ENCODE assay signal across 28 cellular contexts in genomic region chr1:48848035-48848434, GRCh38.
"Had no signal": no experiment of that assay in that cellular context is flagged by ENCODE, and none has a peak within 500 bp of the region (broad histone marks: within the 10 kb centered on the region; RNA-seq: fewer than 3 reads in every experiment).

No MANE protein-coding gene starts in this region.

- H3K36me3 Mint-ChIP-seq: activated CD4-positive, alpha-beta memory T cell treated with anti-CD3 and anti-CD28 coated beads for 36 hours; activated naive CD4-positive, alpha-beta T cell treated with anti-CD3 and anti-CD28 coated beads, Interleukin-2, amount 50 U/mL, for 72 hours; brain had no signal

- DNase-seq: activated B cell treated with CpG ODN at 0.5 μM for 24 hours; activated CD4-positive, alpha-beta memory T cell treated with anti-CD3 and anti-CD28 coated beads for 36 hours; activated CD4-positive, alpha-beta T cell treated with anti-CD3 and anti-CD28 coated beads for 4 hours; activated CD4-positive, alpha-beta T cell treated with anti-CD3 and anti-CD28 coated beads, Interleukin-2, amount 50 U/mL, for 1 hour; activated CD4-positive, CD25-positive, alpha-beta regulatory T cell treated with anti-CD3 and anti-CD28 coated beads, Interleukin-2, amount 50 U/mL, for 72 hours; activated CD8-positive, alpha-beta memory T cell treated with anti-CD3 and anti-CD28 coated beads, Interleukin-2, amount 50 U/mL, for 4 hours; activated gamma-delta T cell treated with Interleukin-2 at 50 U/mL for 16 hours; activated naive CD4-positive, alpha-beta T cell treated with anti-CD3 and anti-CD28 coated beads for 36 hours; activated T-cell treated with anti-CD3 and anti-CD28 coated beads for 4 hours; activated T-cell treated with anti-CD3 and anti-CD28 coated beads, Interleukin-2, amount 50 U/mL, for 4 hours; adrenal gland; caudate nucleus; cerebellar nuclear complex; NCI-H1105; NCI-H1417 treated with DMSO at 0.1 percent for 48 hours; NCI-H1694; NCI-H1930; NCI-H2081 treated with DMSO at 0.1 percent for 48 hours; NCI-H345; NCI-H524 treated with DMSO at 0.1 percent for 48 hours; NK-92 treated with Interleukin-12 subunit alpha and Interleukin-12 subunit beta, amount 100 ng/mL, for 24 hours; OCI-M1; Right ventricle myocardium superior; SW 1271; T1000 had no signal

- H3K4me3 ChIP-seq: adrenal gland had no signal

- H3K4me1 Mint-ChIP-seq: activated B cell treated with CpG ODN at 0.5 μM for 24 hours had no signal

- ATAC-seq: activated naive CD4-positive, alpha-beta T cell treated with anti-CD3 and anti-CD28 coated beads, Interleukin-2, amount 50 U/mL, for 72 hours; activated T-cell treated with anti-CD3 and anti-CD28 coated beads, Interleukin-2, amount 50 U/mL, for 4 hours had no signal

- H3K9me3 ChIP-seq: adrenal gland had no signal

- H3K36me3 ChIP-seq: adrenal gland had no signal

- H3K9me3 Mint-ChIP-seq: activated B cell treated with CpG ODN at 0.5 μM for 24 hours; activated CD4-positive, alpha-beta memory T cell treated with anti-CD3 and anti-CD28 coated beads for 36 hours; activated naive CD4-positive, alpha-beta T cell treated with anti-CD3 and anti-CD28 coated beads for 36 hours; activated naive CD4-positive, alpha-beta T cell treated with anti-CD3 and anti-CD28 coated beads, Interleukin-2, amount 50 U/mL, for 72 hours; activated T-cell treated with anti-CD3 and anti-CD28 coated beads, Interleukin-2, amount 50 U/mL, for 4 hours; activated T-helper 1 cell treated with anti-CD3 and anti-CD28 coated beads, Interleukin-12 subunit alpha, Interleukin-12 subunit beta, Interleukin-2, Interleukin-4 antibody, amounts not matched to agents 30 ng/mL and 10 ng/mL and 1 ng/mL, durations not matched to agents 14 hours and 24 hours and 36 hours; brain had no signal

- H3K27me3 Mint-ChIP-seq: activated B cell treated with CpG ODN at 0.5 μM for 24 hours; activated CD4-positive, alpha-beta memory T cell treated with anti-CD3 and anti-CD28 coated beads for 36 hours; brain had no signal

- H3K4me3 Mint-ChIP-seq: activated B cell treated with CpG ODN at 0.5 μM for 24 hours; activated CD4-positive, alpha-beta memory T cell treated with anti-CD3 and anti-CD28 coated beads for 36 hours; activated naive CD4-positive, alpha-beta T cell treated with anti-CD3 and anti-CD28 coated beads for 36 hours; activated T-cell treated with anti-CD3 and anti-CD28 coated beads, Interleukin-2, amount 50 U/mL, for 4 hours; activated T-helper 1 cell treated with anti-CD3 and anti-CD28 coated beads, Interleukin-12 subunit alpha, Interleukin-12 subunit beta, Interleukin-2, Interleukin-4 antibody, amounts not matched to agents 30 ng/mL and 10 ng/mL and 1 ng/mL, durations not matched to agents 14 hours and 24 hours and 36 hours; brain had no signal

- H3K27ac Mint-ChIP-seq: activated B cell treated with CpG ODN at 0.5 μM for 24 hours; activated CD4-positive, alpha-beta memory T cell treated with anti-CD3 and anti-CD28 coated beads for 36 hours; activated naive CD4-positive, alpha-beta T cell treated with anti-CD3 and anti-CD28 coated beads for 36 hours; activated naive CD4-positive, alpha-beta T cell treated with anti-CD3 and anti-CD28 coated beads, Interleukin-2, amount 50 U/mL, for 72 hours; activated T-helper 1 cell treated with anti-CD3 and anti-CD28 coated beads, Interleukin-12 subunit alpha, Interleukin-12 subunit beta, Interleukin-2, Interleukin-4 antibody, amounts not matched to agents 30 ng/mL and 10 ng/mL and 1 ng/mL, durations not matched to agents 14 hours and 24 hours and 36 hours; brain had no signal

- H3K27me3 ChIP-seq: adrenal gland had no signal
